Comparison of ENCODE assay signal across 1 cellular context in genomic region chr22:35835998-35836691, GRCh38.
A peak's percentile ranks its signal among the peaks of the same experiment; 100 is the strongest.
TF ChIP-seq lines count a peak whose summit lies in the region.

No MANE protein-coding gene starts in this region.

TF ChIP-seq in HEK293, 187 proteins besides CTCF, POLR2A, EP300 and RAD21 (continued from another document and continues in another):
- peak; percentile 22; the same call in 1 of the 2 replicates for TF ChIP-seq ZNF398 (tag by site-specific recombination; IDR thresholded peaks at IDR 0.05)
- no peak for TF ChIP-seq ZBTB26 (tag by site-specific recombination; optimal IDR thresholded peaks at IDR 0.05)
- TF ChIP-seq ZNF169 (tag by site-specific recombination; IDR thresholded peaks at IDR 0.05) = no peak
- TF ChIP-seq ZNF24 (tag by site-specific recombination; IDR thresholded peaks at IDR 0.05) = 0 out of 2 replicates have a peak, but pooled peaks have one; percentile 27
- no peak for TF ChIP-seq ZSCAN23 (tag by site-specific recombination; IDR thresholded peaks at IDR 0.05)
- TF ChIP-seq ZBTB8A (tag by site-specific recombination; IDR thresholded peaks at IDR 0.05) = peak; percentile 43
- no peak for TF ChIP-seq ZNF221 (tag by site-specific recombination; IDR thresholded peaks at IDR 0.05; ENCODE audit: borderline replicate concordance)
- TF ChIP-seq ZNF639 (tag by site-specific recombination; IDR thresholded peaks at IDR 0.05) = no peak; the same call in 1 of the 2 replicates
- TF ChIP-seq ZFP41 (tag by site-specific recombination; IDR thresholded peaks at IDR 0.05; ENCODE audit: borderline replicate concordance) = no peak
- TF ChIP-seq PRDM2 (tag by site-specific recombination; IDR thresholded peaks at IDR 0.05; ENCODE audit: borderline replicate concordance) = no peak
- TF ChIP-seq ZNF366 (tag by site-specific recombination; conservative IDR thresholded peaks at IDR 0.05) = peak; percentile 82
- TF ChIP-seq ZNF548 (tag by site-specific recombination; IDR thresholded peaks at IDR 0.05) = no peak
- no peak for TF ChIP-seq ZNF148 (tag by site-specific recombination; IDR thresholded peaks at IDR 0.05; ENCODE audit: borderline replicate concordance)
- TF ChIP-seq SCRT1 (tag by site-specific recombination; IDR thresholded peaks at IDR 0.05; ENCODE audit: borderline replicate concordance) = no peak
- TF ChIP-seq ZNF473 (tag by site-specific recombination; IDR thresholded peaks at IDR 0.05) = no peak
- no peak for TF ChIP-seq ZSCAN4 (tag by site-specific recombination; IDR thresholded peaks at IDR 0.05)
- peak; percentile 80; the same call in 1 of the 2 replicates for TF ChIP-seq HIC1 (tag by site-specific recombination; IDR thresholded peaks at IDR 0.05)
- TF ChIP-seq ZNF391 (tag by site-specific recombination; IDR thresholded peaks at IDR 0.05; ENCODE audit: borderline replicate concordance, low read depth) = no peak
- no peak for TF ChIP-seq ZNF561 (tag by site-specific recombination; IDR thresholded peaks at IDR 0.05; ENCODE audit: borderline replicate concordance)
- no peak for TF ChIP-seq REST (tag by site-specific recombination; IDR thresholded peaks at IDR 0.05)
- TF ChIP-seq ZNF350 (tag by site-specific recombination; IDR thresholded peaks at IDR 0.05) = no peak
- TF ChIP-seq ZBTB17 (tag by site-specific recombination; IDR thresholded peaks at IDR 0.05) = peak; percentile 88
- TF ChIP-seq ZNF423 (tag by site-specific recombination; IDR thresholded peaks at IDR 0.05) = no peak
- TF ChIP-seq ZSCAN18 (tag by site-specific recombination; IDR thresholded peaks at IDR 0.05) = no peak
- no peak for TF ChIP-seq ZNF311 (tag by site-specific recombination; IDR thresholded peaks at IDR 0.05; ENCODE audit: borderline replicate concordance)
- TF ChIP-seq ZNF513 (tag by site-specific recombination; IDR thresholded peaks at IDR 0.05) = peak; percentile 48; the same call in 1 of the 2 replicates
- no peak for TF ChIP-seq ZNF701 (tag by site-specific recombination; IDR thresholded peaks at IDR 0.05)
- TF ChIP-seq ZFP69B (tag by site-specific recombination; IDR thresholded peaks at IDR 0.05) = no peak
